Comparison of ENCODE assay signal across 1 cellular context in genomic region chr13:74118328-74118727, GRCh38.
TF ChIP-seq lines count a peak whose summit lies in the region.

No MANE protein-coding gene starts in this region.

TF ChIP-seq in endothelial cell of umbilical vein, 7 proteins besides CTCF, POLR2A, EP300 and RAD21:
- peak; percentile 24 for TF ChIP-seq POLR2AphosphoS5 (IDR thresholded peaks at IDR 0.05; ENCODE audit: insufficient read depth, low read depth, low read length)
- no peak for TF ChIP-seq MAX (IDR thresholded peaks at IDR 0.05; ENCODE audit: insufficient read depth, insufficient read length)
- TF ChIP-seq MYC (IDR thresholded peaks at IDR 0.05; ENCODE audit: low read depth, low read length) = no peak
- no peak for TF ChIP-seq EZH2 (IDR thresholded peaks at IDR 0.05; ENCODE audit: borderline replicate concordance, low read depth, low read length, severe bottlenecking)
- TF ChIP-seq JUN (IDR thresholded peaks at IDR 0.05; ENCODE audit: borderline replicate concordance, insufficient read depth, insufficient read length, low read depth) = peak; percentile 6
- peak; percentile 50 for TF ChIP-seq GATA2 (IDR thresholded peaks at IDR 0.05; ENCODE audit: insufficient read depth, insufficient read length, low read depth, low read length)
- peak; percentile 58 for TF ChIP-seq FOS (IDR thresholded peaks at IDR 0.05; ENCODE audit: borderline replicate concordance, insufficient read depth, low read length)
